In genomic region chr12:42482086-42482819, GRCh38 we compare ENCODE assay signal across 8 cellular contexts.
DNase-seq lines count a peak whose midpoint lies in the region; ATAC-seq, FAIRE-seq and TF ChIP-seq lines count a peak whose summit lies in the region.

No MANE protein-coding gene starts in this region.

- H2AFZ ChIP-seq in IMR-90 (replicated peaks; ENCODE audit: low read length, poor library complexity), result peak overlapping the region; percentile 92

- peaks cover 8% of the 10 kb centered on the region; the same call in 1 of the 2 replicates for H3K9me1 ChIP-seq in IMR-90 (ENCODE audit: insufficient read depth, low read length)

- H3K9ac ChIP-seq in BLaER1 treated with 17β-estradiol and CSF1 and Interleukin-3, amounts not matched to agents 10 nM and 100 nM, result peak overlapping the region in 10 of 11 experiments; percentile 58 to 79 (median 72); a peak in 15 of 22 replicates
- H3K9ac ChIP-seq in IMR-90 (ENCODE audit: low read depth, low read length), result peak overlapping the region; percentile 84

- peaks cover 0 to 18% (median 0%) of the 10 kb centered on the region in 11 experiments; a peak in 4 of 22 replicates for H4K20me1 ChIP-seq in BLaER1 treated with 17β-estradiol and CSF1 and Interleukin-3, amounts not matched to agents 10 nM and 100 nM
- H4K20me1 ChIP-seq in IMR-90 (ENCODE audit: insufficient read depth, low read length), result no peaks in the 10 kb centered on the region; the same call in 1 of the 2 replicates

- peak overlapping the region; percentile 96 to 100 (median 99) for H3K4me2 ChIP-seq in BLaER1 treated with 17β-estradiol and CSF1 and Interleukin-3, amounts not matched to agents 10 nM and 100 nM
- peak overlapping the region; percentile 88 for H3K4me2 ChIP-seq in IMR-90 (ENCODE audit: low read depth, low read length)

- peak overlapping the region; percentile 91 for H3K23ac ChIP-seq in IMR-90 (ENCODE audit: low read depth, low read length)

- peak overlapping the region; percentile 3 for H4K5ac ChIP-seq in IMR-90 (ENCODE audit: low read depth, low read length)

- TF ChIP-seq POLR2A in IMR-90 (IDR thresholded peaks at IDR 0.05; ENCODE audit: low read depth, low read length), result no peak
- no peak for TF ChIP-seq POLR2A in vagina (IDR thresholded peaks at IDR 0.05)

- TF ChIP-seq CTCF in IMR-90 (conservative IDR thresholded peaks at IDR 0.05; ENCODE audit: low read depth, low read length), result no peak
- no peak for TF ChIP-seq CTCF in bronchial epithelial cell (IDR thresholded peaks at IDR 0.05; ENCODE audit: insufficient read depth, low read length, severe bottlenecking)
- TF ChIP-seq CTCF in vagina (IDR thresholded peaks at IDR 0.05), result no peak

- POLR2A ChIA-PET in IMR-90 (lab: Charles Lee; ENCODE audit: unreplicated experiment), result no interaction called here

- FAIRE-seq in bronchial epithelial cell (lab: Jason Lieb, UNC), result no peak

- H3K9me3 ChIP-seq in BLaER1 treated with 17β-estradiol and CSF1 and Interleukin-3, amounts not matched to agents 10 nM and 100 nM (replicated peaks in 1 of 11), result no peaks in the 10 kb centered on the region
- H3K9me3 ChIP-seq in IMR-90 (ENCODE audit: control insufficient read depth, insufficient read depth, low read length) (no peaks in the 10 kb centered on the region), vagina (no peaks in the 10 kb centered on the region)

- intact Hi-C loops in IMR-90 (cut with micrococcal nuclease) (loop anchor here (1.0 to 5.0 kb wide), 6 partner anchors 82 to 855 kb away; partner anchors contain the start of gene PRICKLE1), vagina (cut with DNase I) (loop anchor here (10.0 kb wide), 2 partner anchors 103 to 803 kb away; partner anchors contain the start of gene PRICKLE1)

- BruUV-seq in IMR-90 (replicated peaks; lab: Mats Ljungman, UMichigan), result no TSS peak

- DNase-seq in IMR-90 (peak; percentile 56), bronchial epithelial cell (ENCODE audit: low read depth) (peak; percentile 47), medulla oblongata (ENCODE audit: extremely low spot score) (peak; percentile 25), vagina (ENCODE audit: extremely low spot score in 2 of 2) (no peak), SW 1271 (lab: John Stamatoyannopoulos, UW) (no peak)

- H2BK15ac ChIP-seq in IMR-90 (ENCODE audit: low read depth, low read length), result peak overlapping the region; percentile 71

- no peaks in the 10 kb centered on the region for H3K36me3 ChIP-seq in BLaER1 treated with 17β-estradiol and CSF1 and Interleukin-3, amounts not matched to agents 10 nM and 100 nM
- H3K36me3 ChIP-seq in IMR-90 (ENCODE audit: control insufficient read depth, insufficient read depth, low read length) (no peaks in the 10 kb centered on the region), bronchial epithelial cell (ENCODE audit: control insufficient read depth, insufficient read depth, low read length) (no peaks in the 10 kb centered on the region), vagina (no peaks in the 10 kb centered on the region)

- H4K8ac ChIP-seq in IMR-90 (ENCODE audit: low read depth in 2 of 2, low read length in 2 of 2), result peak overlapping the region; percentile 25 to 87; a peak in 3 of 4 replicates

- H3K18ac ChIP-seq in IMR-90 (ENCODE audit: low read depth, low read length), result peak overlapping the region; percentile 26

- H2AK9ac ChIP-seq in IMR-90 (replicated peaks; ENCODE audit: low read depth, low read length, poor library complexity), result peak overlapping the region; percentile 19

- TF ChIP-seq RAD21 in IMR-90 (IDR thresholded peaks at IDR 0.05; ENCODE audit: low read length), result no peak

- no peak overlapping the region for H3K27ac ChIP-seq in BLaER1 treated with 17β-estradiol and CSF1 and Interleukin-3, amounts not matched to agents 10 nM and 100 nM
- H3K27ac ChIP-seq in IMR-90 (ENCODE audit: insufficient read depth, low read length), result peak overlapping the region; percentile 78
- peak overlapping the region; percentile 93 for H3K27ac ChIP-seq in vagina

- H2AK5ac ChIP-seq in IMR-90 (ENCODE audit: low read depth, low read length), result peak overlapping the region; percentile 72

- peak overlapping the region; percentile 64 for H2BK5ac ChIP-seq in IMR-90 (ENCODE audit: low read depth, low read length, poor library complexity, severe bottlenecking)

- in situ Hi-C loops in IMR-90 (cut with MboI; ENCODE audit: low sequenced_read_pairs), result loop anchor here (5.0 kb wide), 1 partner anchor 855 kb away; no protein-coding TSS in a partner anchor

- H2BK20ac ChIP-seq in IMR-90 (ENCODE audit: low read depth, low read length), result peak overlapping the region; percentile 70; the same call in 1 of the 2 replicates

- ATAC-seq in IMR-90 (ENCODE audit: low read depth) (peak; percentile 7), GM19324 (IDR thresholded peaks at IDR 0.05; ENCODE audit: low FRiP score, unreplicated experiment) (no peak), HG03439 (IDR thresholded peaks at IDR 0.05; ENCODE audit: unreplicated experiment) (no peak)

- peaks cover 32 to 45% (median 39%) of the 10 kb centered on the region in 11 experiments for H3K27me3 ChIP-seq in BLaER1 treated with 17β-estradiol and CSF1 and Interleukin-3, amounts not matched to agents 10 nM and 100 nM
- no peaks in the 10 kb centered on the region for H3K27me3 ChIP-seq in IMR-90 (ENCODE audit: control insufficient read depth, insufficient read depth, low read length)
- H3K27me3 ChIP-seq in bronchial epithelial cell (ENCODE audit: control insufficient read depth, insufficient read depth, low read length), result no peaks in the 10 kb centered on the region
- no peaks in the 10 kb centered on the region for H3K27me3 ChIP-seq in vagina

- peak overlapping the region; percentile 62 to 83 (median 76) for H3K4me3 ChIP-seq in BLaER1 treated with 17β-estradiol and CSF1 and Interleukin-3, amounts not matched to agents 10 nM and 100 nM
- H3K4me3 ChIP-seq in IMR-90 (ENCODE audit: insufficient read depth, low read depth, low read length) (peak overlapping the region; percentile 91), bronchial epithelial cell (ENCODE audit: low read depth, low read length) (peak overlapping the region; percentile 55), vagina (peak overlapping the region; percentile 58 to 76)

- H3K14ac ChIP-seq in IMR-90 (replicated peaks; ENCODE audit: low read depth, low read length), result peak overlapping the region; percentile 93

- H3K4me1 ChIP-seq in BLaER1 treated with 17β-estradiol and CSF1 and Interleukin-3, amounts not matched to agents 10 nM and 100 nM, result peaks cover 0 to 20% (median 10%) of the 10 kb centered on the region in 10 experiments; a peak in 13 of 20 replicates
- H3K4me1 ChIP-seq in IMR-90 (ENCODE audit: control insufficient read depth, insufficient read depth, low read length) (peaks cover 7% of the 10 kb centered on the region), vagina (peaks cover 27% of the 10 kb centered on the region)

- CTCF ChIA-PET in IMR-90 (lab: Yijun Ruan, JAX), result interaction anchor here (0.5 to 4.0 kb wide), 12 partner anchors 9 to 855 kb away, joined by 3 to 22 read pairs (median 6); no protein-coding TSS in a partner anchor

- peak overlapping the region; percentile 83 for H3K56ac ChIP-seq in IMR-90 (ENCODE audit: extremely low read depth, insufficient read depth, low read length)

- WGBS in IMR-90 (ENCODE audit: extremely low coverage in 2 of 2, insufficient read length in 1 of 2), 2 experiments, result 8% methylated on average over 3 of the region's 20 CpGs; no CpG with 5 or more reads in 1 of the 2 experiments

- peak overlapping the region; percentile 69 for H2BK120ac ChIP-seq in IMR-90 (ENCODE audit: low read depth, low read length)

- peak overlapping the region; percentile 72; the same call in 1 of the 2 replicates for H4K91ac ChIP-seq in IMR-90 (ENCODE audit: insufficient read depth, low read depth, low read length)

- H3K79me1 ChIP-seq in IMR-90 (ENCODE audit: low read depth in 1 of 2, low read length in 2 of 2), result peaks cover 15 to 50% of the 10 kb centered on the region in 2 experiments

- peak overlapping the region; percentile 87 for H3K4ac ChIP-seq in IMR-90 (ENCODE audit: low read depth, low read length)

- dilution Hi-C loops in IMR-90 (cut with HindIII; ENCODE audit: low sequenced_read_pairs, unreplicated experiment), result no loop called here

TF ChIP-seq in IMR-90, 13 proteins besides CTCF, POLR2A, EP300 and RAD21:
- TF ChIP-seq USF2 (IDR thresholded peaks at IDR 0.05; ENCODE audit: low read depth, low read length) (no peak), MAZ (IDR thresholded peaks at IDR 0.05; ENCODE audit: borderline replicate concordance, low read depth, low read length) (no peak), MXI1 (IDR thresholded peaks at IDR 0.05; ENCODE audit: borderline replicate concordance, low read depth, low read length) (no peak), CEBPB (IDR thresholded peaks at IDR 0.05; ENCODE audit: low read depth, low read length) (no peak), SMC3 (IDR thresholded peaks at IDR 0.05; ENCODE audit: low read depth, low read length) (no peak), CHD1 (IDR thresholded peaks at IDR 0.05; ENCODE audit: low read depth, low read length) (no peak), RCOR1 (IDR thresholded peaks at IDR 0.05; ENCODE audit: insufficient replicate concordance, low read length) (no peak), BHLHE40 (IDR thresholded peaks at IDR 0.05; ENCODE audit: low read depth, low read length) (no peak), FOS (IDR thresholded peaks at IDR 0.05; ENCODE audit: low read depth, low read length) (no peak), MAFK (IDR thresholded peaks at IDR 0.05; ENCODE audit: low read depth, low read length) (no peak), RFX5 (IDR thresholded peaks at IDR 0.05; ENCODE audit: low read depth, low read length) (no peak), NFE2L2 (IDR thresholded peaks at IDR 0.05; ENCODE audit: low read depth, low read length) (no peak)
- TF ChIP-seq, protein P1, sequence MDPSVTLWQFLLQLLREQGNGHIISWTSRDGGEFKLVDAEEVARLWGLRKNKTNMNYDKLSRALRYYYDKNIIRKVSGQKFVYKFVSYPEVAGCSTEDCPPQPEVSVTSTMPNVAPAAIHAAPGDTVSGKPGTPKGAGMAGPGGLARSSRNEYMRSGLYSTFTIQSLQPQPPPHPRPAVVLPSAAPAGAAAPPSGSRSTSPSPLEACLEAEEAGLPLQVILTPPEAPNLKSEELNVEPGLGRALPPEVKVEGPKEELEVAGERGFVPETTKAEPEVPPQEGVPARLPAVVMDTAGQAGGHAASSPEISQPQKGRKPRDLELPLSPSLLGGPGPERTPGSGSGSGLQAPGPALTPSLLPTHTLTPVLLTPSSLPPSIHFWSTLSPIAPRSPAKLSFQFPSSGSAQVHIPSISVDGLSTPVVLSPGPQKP (IDR thresholded peaks at IDR 0.05; ENCODE audit: borderline replicate concordance, low read depth, low read length), result no peak
TF ChIP-seq in IMR-90: peak in this region for 0.

Comparison
In these comparisons a context has a peak if more than half of its experiments do, and no peak if none do; other contexts are left out.
1. H3K27ac ChIP-seq: peak in IMR-90 (single experiment) and vagina (single experiment); none in BLaER1 treated with 17β-estradiol and CSF1 and Interleukin-3, amounts not matched to agents 10 nM and 100 nM (0 of 11).
2. DNase-seq: peak in IMR-90 (single experiment), bronchial epithelial cell (single experiment) and medulla oblongata (single experiment); none in vagina (0 of 2) and SW 1271 (0 of 2).
3. Peak in every context shown above with its lines, with median percentiles within 50 percentile points of each other: H3K4me3 ChIP-seq.